ENCODE assay signal across 8 cellular contexts in the genomic region with DNA sequence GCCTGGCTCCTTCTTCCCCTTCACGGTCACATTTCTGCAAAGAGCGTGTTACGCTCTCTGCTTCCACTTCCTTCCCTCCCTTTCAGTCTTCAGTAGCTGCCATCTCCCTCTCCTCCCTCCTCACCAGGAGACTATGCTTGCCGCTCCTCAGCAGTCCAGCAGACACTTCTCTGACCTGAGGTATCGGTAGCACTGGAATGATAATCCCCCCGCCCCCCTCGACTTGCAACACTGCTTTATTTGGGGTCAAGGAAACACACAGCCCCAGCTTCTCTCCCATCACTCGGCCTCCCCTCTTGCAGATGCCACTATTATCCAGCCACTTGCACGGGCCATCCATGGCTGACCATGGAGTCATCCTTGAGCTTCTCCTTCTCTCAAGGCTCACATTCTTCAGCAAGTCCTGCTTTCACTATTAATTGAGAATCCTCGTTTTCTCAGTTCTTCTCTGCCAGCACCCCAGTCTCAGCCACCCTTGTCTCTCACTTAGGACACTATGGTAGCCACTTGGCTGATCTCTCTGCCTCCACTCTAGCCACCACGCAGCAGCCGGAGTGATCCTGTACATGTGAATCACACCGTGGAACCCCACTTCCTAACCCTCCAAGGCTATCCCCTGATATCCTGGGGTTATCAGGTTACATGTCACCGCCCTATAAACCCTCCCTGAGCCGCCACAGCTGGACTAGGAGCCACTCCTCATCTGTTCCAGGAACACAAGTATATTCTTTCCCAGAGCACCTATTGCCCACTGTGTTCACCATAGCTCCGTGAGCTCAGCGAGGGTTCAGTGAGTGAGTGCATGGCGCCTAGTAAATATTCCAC. TPM values are rescaled to one million over a fixed set of nuclear protein-coding genes. Genes with fewer than 3 reads are reported as not detected.
DNase-seq lines count a peak whose midpoint lies in the region; ATAC-seq and TF ChIP-seq lines count a peak whose summit lies in the region.

No MANE protein-coding gene starts in this region.

- ATAC-seq in HG03103 (IDR thresholded peaks at IDR 0.05; ENCODE audit: low read depth, unreplicated experiment) = peak; percentile 2

- no peaks in the 10 kb centered on the region for H3K27me3 ChIP-seq in liver (ENCODE audit: control insufficient read depth in 4 of 4, insufficient read depth in 4 of 4, low read length in 3 of 4)
- H3K27me3 ChIP-seq in suprapubic skin = no peaks in the 10 kb centered on the region

- DNase-seq in activated CD4-positive, alpha-beta T cell treated with anti-CD3 and anti-CD28 coated beads, Interleukin-2, amount 10 ng/mL, durations not matched to agents 24 days and 14 days = peak; percentile 77
- no peak for DNase-seq in activated CD4-positive, alpha-beta T cell treated with anti-CD3 and anti-CD28 coated beads, Interleukin-2, amount 50 U/mL, for 4 hours
- DNase-seq in RKO (ENCODE audit: low spot score) (peak; percentile 74), cardiac fibroblast (ENCODE audit: low read depth in 2 of 2) (peak; percentile 16 to 28), suprapubic skin (ENCODE audit: low spot score in 2 of 2) (no peak), midbrain (lab: John Stamatoyannopoulos, UW) (no peak)

- H3K36me3 Mint-ChIP-seq in activated CD4-positive, alpha-beta T cell treated with anti-CD3 and anti-CD28 coated beads, Interleukin-2, amount 10 ng/mL, durations not matched to agents 24 days and 14 days (ENCODE audit: low read depth) = peaks cover 26% of the 10 kb centered on the region

- no peaks in the 10 kb centered on the region for H3K9me3 ChIP-seq in liver (ENCODE audit: control insufficient read depth in 4 of 4, low read length in 3 of 4)
- no peaks in the 10 kb centered on the region for H3K9me3 ChIP-seq in suprapubic skin

- H3K4me1 ChIP-seq in liver (ENCODE audit: control insufficient read depth in 4 of 4, insufficient read depth in 4 of 4, low read length in 3 of 4) = peaks cover 1 to 43% (median 23%) of the 10 kb centered on the region in 4 donors
- peaks cover 31% of the 10 kb centered on the region for H3K4me1 ChIP-seq in suprapubic skin

- no peaks in the 10 kb centered on the region for H3K27me3 Mint-ChIP-seq in activated CD4-positive, alpha-beta T cell treated with anti-CD3 and anti-CD28 coated beads, Interleukin-2, amount 10 ng/mL, durations not matched to agents 24 days and 14 days

- H3K27ac Mint-ChIP-seq in activated CD4-positive, alpha-beta T cell treated with anti-CD3 and anti-CD28 coated beads, Interleukin-2, amount 10 ng/mL, durations not matched to agents 24 days and 14 days = peak overlapping the region; percentile 98

- H3K4me3 Mint-ChIP-seq in activated CD4-positive, alpha-beta T cell treated with anti-CD3 and anti-CD28 coated beads, Interleukin-2, amount 10 ng/mL, durations not matched to agents 24 days and 14 days = peak overlapping the region; percentile 99

- TF ChIP-seq CTCF in cardiac fibroblast (IDR thresholded peaks at IDR 0.05; ENCODE audit: low read depth, low read length) = no peak
- no peak for TF ChIP-seq CTCF in liver (IDR thresholded peaks at IDR 0.05; ENCODE audit: low read depth, low read length, missing input control)
- TF ChIP-seq CTCF in suprapubic skin (IDR thresholded peaks at IDR 0.05) = no peak

- H3K9me3 Mint-ChIP-seq in activated CD4-positive, alpha-beta T cell treated with anti-CD3 and anti-CD28 coated beads, Interleukin-2, amount 10 ng/mL, durations not matched to agents 24 days and 14 days = peaks cover 1% of the 10 kb centered on the region

- peak in 1 of 2 donors; percentile 1 for TF ChIP-seq RAD21 in liver (IDR thresholded peaks at IDR 0.05)

- intact Hi-C loops in activated CD4-positive, alpha-beta T cell treated with anti-CD3 and anti-CD28 coated beads, Interleukin-2, amount 10 ng/mL, durations not matched to agents 24 days and 14 days (cut with micrococcal nuclease) = loop anchor here (1.0 to 2.0 kb wide), 10 partner anchors 69 to 1133 kb away; a partner anchor contains a TSS

- H3K27ac ChIP-seq in liver (ENCODE audit: low read depth in 1 of 2, low read length in 2 of 2) (peak overlapping the region; percentile 94), suprapubic skin (peak overlapping the region; percentile 93)

- H3K4me1 Mint-ChIP-seq in activated CD4-positive, alpha-beta T cell treated with anti-CD3 and anti-CD28 coated beads, Interleukin-2, amount 10 ng/mL, durations not matched to agents 24 days and 14 days = peaks cover 58% of the 10 kb centered on the region

- TF ChIP-seq POLR2A in suprapubic skin (IDR thresholded peaks at IDR 0.05) = no peak

- 17% methylated on average over 18 of the region's 18 CpGs for WGBS in liver
- 25% methylated on average over 18 of the region's 18 CpGs for WGBS in suprapubic skin

- H3K4me3 ChIP-seq in cardiac fibroblast (replicated peaks in 1 of 2; ENCODE audit: low read depth in 2 of 2, low read length in 2 of 2) = peak overlapping the region; percentile 27 to 85
- peak overlapping the region; percentile 86 to 96 (median 91) for H3K4me3 ChIP-seq in liver (ENCODE audit: low read depth in 1 of 3, low read length in 3 of 3)
- peak overlapping the region; percentile 78 for H3K4me3 ChIP-seq in suprapubic skin

- peak overlapping the region; percentile 82 to 83 for H3K9ac ChIP-seq in liver (ENCODE audit: low read depth in 1 of 2, low read length in 2 of 2)

- H3K36me3 ChIP-seq in liver (ENCODE audit: control insufficient read depth in 4 of 4, insufficient read depth in 3 of 4, low read depth in 1 of 4, low read length in 3 of 4) (peaks cover 0 to 2% (median 0%) of the 10 kb centered on the region in 4 donors), suprapubic skin (no peaks in the 10 kb centered on the region)

- no peak for TF ChIP-seq EP300 in suprapubic skin (IDR thresholded peaks at IDR 0.05)

TF ChIP-seq in liver, 16 proteins besides CTCF, POLR2A, EP300 and RAD21:
- TF ChIP-seq, protein P1, sequence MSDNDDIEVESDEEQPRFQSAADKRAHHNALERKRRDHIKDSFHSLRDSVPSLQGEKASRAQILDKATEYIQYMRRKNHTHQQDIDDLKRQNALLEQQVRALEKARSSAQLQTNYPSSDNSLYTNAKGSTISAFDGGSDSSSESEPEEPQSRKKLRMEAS (IDR thresholded peaks at IDR 0.05) = no peak

RNA-seq across cellular contexts. Expression of a gene that starts 1.0 kb away (rescaled TPM):
- total RNA-seq in activated CD4-positive, alpha-beta T cell treated with anti-CD3 and anti-CD28 coated beads, Interleukin-2, amount 10 ng/mL, durations not matched to agents 24 days and 14 days = 64.6 and 65.6 TPM in 2 replicates
- total RNA-seq in liver = 10 to 100 TPM; 33.7 to 79.7 TPM
- 10 to 100 TPM; 13.1 to 13.2 TPM for polyA plus RNA-seq in liver
- total RNA-seq in suprapubic skin = 10 to 100 TPM in 2 of 4 donors, 1 to 10 TPM in 2; 5.2 to 34.9 (median 14.5) TPM

Comparison
In these comparisons a context has a peak if more than half of its experiments do, and no peak if none do; other contexts are left out.
1. DNase-seq: peak in activated CD4-positive, alpha-beta T cell treated with anti-CD3 and anti-CD28 coated beads, Interleukin-2, amount 10 ng/mL, durations not matched to agents 24 days and 14 days (single experiment), RKO (single experiment) and cardiac fibroblast (2 of 2); none in activated CD4-positive, alpha-beta T cell treated with anti-CD3 and anti-CD28 coated beads, Interleukin-2, amount 50 U/mL, for 4 hours (0 of 2), suprapubic skin (0 of 2) and midbrain (single experiment).
2. Peak in every context shown above with its lines, with median percentiles within 50 percentile points of each other: H3K4me3 ChIP-seq.